In genomic region chr6:3068329-3069223, GRCh38 we compare ENCODE assay signal across 1 cellular context.
TF ChIP-seq lines count a peak whose summit lies in the region.

Gene RIPK1 (plus strand): TSS chr6:3068494. CDS start chr6:3076824, 8,330 bp downstream.

TF ChIP-seq in H1, 55 proteins besides CTCF, POLR2A, EP300 and RAD21 (continued from another document):
- TF ChIP-seq, protein P1, sequence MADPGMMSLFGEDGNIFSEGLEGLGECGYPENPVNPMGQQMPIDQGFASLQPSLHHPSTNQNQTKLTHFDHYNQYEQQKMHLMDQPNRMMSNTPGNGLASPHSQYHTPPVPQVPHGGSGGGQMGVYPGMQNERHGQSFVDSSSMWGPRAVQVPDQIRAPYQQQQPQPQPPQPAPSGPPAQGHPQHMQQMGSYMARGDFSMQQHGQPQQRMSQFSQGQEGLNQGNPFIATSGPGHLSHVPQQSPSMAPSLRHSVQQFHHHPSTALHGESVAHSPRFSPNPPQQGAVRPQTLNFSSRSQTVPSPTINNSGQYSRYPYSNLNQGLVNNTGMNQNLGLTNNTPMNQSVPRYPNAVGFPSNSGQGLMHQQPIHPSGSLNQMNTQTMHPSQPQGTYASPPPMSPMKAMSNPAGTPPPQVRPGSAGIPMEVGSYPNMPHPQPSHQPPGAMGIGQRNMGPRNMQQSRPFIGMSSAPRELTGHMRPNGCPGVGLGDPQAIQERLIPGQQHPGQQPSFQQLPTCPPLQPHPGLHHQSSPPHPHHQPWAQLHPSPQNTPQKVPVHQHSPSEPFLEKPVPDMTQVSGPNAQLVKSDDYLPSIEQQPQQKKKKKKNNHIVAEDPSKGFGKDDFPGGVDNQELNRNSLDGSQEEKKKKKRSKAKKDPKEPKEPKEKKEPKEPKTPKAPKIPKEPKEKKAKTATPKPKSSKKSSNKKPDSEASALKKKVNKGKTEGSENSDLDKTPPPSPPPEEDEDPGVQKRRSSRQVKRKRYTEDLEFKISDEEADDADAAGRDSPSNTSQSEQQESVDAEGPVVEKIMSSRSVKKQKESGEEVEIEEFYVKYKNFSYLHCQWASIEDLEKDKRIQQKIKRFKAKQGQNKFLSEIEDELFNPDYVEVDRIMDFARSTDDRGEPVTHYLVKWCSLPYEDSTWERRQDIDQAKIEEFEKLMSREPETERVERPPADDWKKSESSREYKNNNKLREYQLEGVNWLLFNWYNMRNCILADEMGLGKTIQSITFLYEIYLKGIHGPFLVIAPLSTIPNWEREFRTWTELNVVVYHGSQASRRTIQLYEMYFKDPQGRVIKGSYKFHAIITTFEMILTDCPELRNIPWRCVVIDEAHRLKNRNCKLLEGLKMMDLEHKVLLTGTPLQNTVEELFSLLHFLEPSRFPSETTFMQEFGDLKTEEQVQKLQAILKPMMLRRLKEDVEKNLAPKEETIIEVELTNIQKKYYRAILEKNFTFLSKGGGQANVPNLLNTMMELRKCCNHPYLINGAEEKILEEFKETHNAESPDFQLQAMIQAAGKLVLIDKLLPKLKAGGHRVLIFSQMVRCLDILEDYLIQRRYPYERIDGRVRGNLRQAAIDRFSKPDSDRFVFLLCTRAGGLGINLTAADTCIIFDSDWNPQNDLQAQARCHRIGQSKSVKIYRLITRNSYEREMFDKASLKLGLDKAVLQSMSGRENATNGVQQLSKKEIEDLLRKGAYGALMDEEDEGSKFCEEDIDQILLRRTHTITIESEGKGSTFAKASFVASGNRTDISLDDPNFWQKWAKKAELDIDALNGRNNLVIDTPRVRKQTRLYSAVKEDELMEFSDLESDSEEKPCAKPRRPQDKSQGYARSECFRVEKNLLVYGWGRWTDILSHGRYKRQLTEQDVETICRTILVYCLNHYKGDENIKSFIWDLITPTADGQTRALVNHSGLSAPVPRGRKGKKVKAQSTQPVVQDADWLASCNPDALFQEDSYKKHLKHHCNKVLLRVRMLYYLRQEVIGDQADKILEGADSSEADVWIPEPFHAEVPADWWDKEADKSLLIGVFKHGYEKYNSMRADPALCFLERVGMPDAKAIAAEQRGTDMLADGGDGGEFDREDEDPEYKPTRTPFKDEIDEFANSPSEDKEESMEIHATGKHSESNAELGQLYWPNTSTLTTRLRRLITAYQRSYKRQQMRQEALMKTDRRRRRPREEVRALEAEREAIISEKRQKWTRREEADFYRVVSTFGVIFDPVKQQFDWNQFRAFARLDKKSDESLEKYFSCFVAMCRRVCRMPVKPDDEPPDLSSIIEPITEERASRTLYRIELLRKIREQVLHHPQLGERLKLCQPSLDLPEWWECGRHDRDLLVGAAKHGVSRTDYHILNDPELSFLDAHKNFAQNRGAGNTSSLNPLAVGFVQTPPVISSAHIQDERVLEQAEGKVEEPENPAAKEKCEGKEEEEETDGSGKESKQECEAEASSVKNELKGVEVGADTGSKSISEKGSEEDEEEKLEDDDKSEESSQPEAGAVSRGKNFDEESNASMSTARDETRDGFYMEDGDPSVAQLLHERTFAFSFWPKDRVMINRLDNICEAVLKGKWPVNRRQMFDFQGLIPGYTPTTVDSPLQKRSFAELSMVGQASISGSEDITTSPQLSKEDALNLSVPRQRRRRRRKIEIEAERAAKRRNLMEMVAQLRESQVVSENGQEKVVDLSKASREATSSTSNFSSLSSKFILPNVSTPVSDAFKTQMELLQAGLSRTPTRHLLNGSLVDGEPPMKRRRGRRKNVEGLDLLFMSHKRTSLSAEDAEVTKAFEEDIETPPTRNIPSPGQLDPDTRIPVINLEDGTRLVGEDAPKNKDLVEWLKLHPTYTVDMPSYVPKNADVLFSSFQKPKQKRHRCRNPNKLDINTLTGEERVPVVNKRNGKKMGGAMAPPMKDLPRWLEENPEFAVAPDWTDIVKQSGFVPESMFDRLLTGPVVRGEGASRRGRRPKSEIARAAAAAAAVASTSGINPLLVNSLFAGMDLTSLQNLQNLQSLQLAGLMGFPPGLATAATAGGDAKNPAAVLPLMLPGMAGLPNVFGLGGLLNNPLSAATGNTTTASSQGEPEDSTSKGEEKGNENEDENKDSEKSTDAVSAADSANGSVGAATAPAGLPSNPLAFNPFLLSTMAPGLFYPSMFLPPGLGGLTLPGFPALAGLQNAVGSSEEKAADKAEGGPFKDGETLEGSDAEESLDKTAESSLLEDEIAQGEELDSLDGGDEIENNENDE (IDR thresholded peaks at IDR 0.05; ENCODE audit: insufficient replicate concordance, low read length), result no peak
- TF ChIP-seq POLR2AphosphoS5 (IDR thresholded peaks at IDR 0.05; ENCODE audit: low read depth, low read length) (peak; percentile 56), SP4 (IDR thresholded peaks at IDR 0.05; ENCODE audit: low read length) (no peak; the same call in 1 of the 2 replicates), MAFK (IDR thresholded peaks at IDR 0.05; ENCODE audit: low read depth, low read length) (no peak), TAF1 (IDR thresholded peaks at IDR 0.05; ENCODE audit: low read depth, low read length) (peak; percentile 74; the same call in 1 of the 2 replicates), PHF8 (conservative IDR thresholded peaks at IDR 0.05; ENCODE audit: low read depth, low read length) (0 out of 2 replicates have a peak, but pooled peaks have one; percentile 69), SIN3A (conservative IDR thresholded peaks at IDR 0.05 in 1 of 2, IDR thresholded peaks at IDR 0.05 in 1 of 2; ENCODE audit: low read depth in 1 of 2, low read length in 2 of 2) (peak in 1 of 2 experiments; percentile 20; a peak in 1 of 4 replicates), TBP (IDR thresholded peaks at IDR 0.05; ENCODE audit: low read depth, low read length) (peak; percentile 82), GABPA (IDR thresholded peaks at IDR 0.05; ENCODE audit: borderline replicate concordance, insufficient read depth, low read length) (peak; percentile 91), BCL11A (IDR thresholded peaks at IDR 0.05; ENCODE audit: low read depth in 2 of 2, low read length in 2 of 2) (no peak), RBBP5 (IDR thresholded peaks at IDR 0.05; ENCODE audit: borderline replicate concordance, low read depth, low read length) (0 out of 2 replicates have a peak, but pooled peaks have one; percentile 31), KDM4A (IDR thresholded peaks at IDR 0.05; ENCODE audit: low read depth, low read length, severe bottlenecking) (peak; percentile 93)
